13 cellular contexts compared by ENCODE assay signal in genomic region chr9:95854386-95855015, GRCh38. TPM values are rescaled to one million over a fixed set of nuclear protein-coding genes. Genes with fewer than 3 reads are reported as not detected.
DNase-seq lines count a peak whose midpoint lies in the region; ATAC-seq and TF ChIP-seq lines count a peak whose summit lies in the region.
"Had no signal": no experiment of that assay in that cellular context is flagged by ENCODE, and none has a peak within 500 bp of the region (broad histone marks: within the 10 kb centered on the region; RNA-seq: fewer than 3 reads in every experiment).

No MANE protein-coding gene starts in this region.

- TF ChIP-seq EP300 in transverse colon (IDR thresholded peaks at IDR 0.05; ENCODE audit: low read depth), result no peak

- peaks cover 37 to 67% of the 10 kb centered on the region in 2 donors for H3K4me1 Mint-ChIP-seq in stimulated activated naive B cell treated with anti-CD40 and anti-IgM and Interleukin-4, amounts not matched to agents 10 μg/mL and 1 μg/mL and 100 μg/mL, for 72 hours

- H3K4me3 Mint-ChIP-seq in stimulated activated naive B cell treated with anti-CD40 and anti-IgM and Interleukin-4, amounts not matched to agents 10 μg/mL and 1 μg/mL and 100 μg/mL, for 72 hours, result peak overlapping the region in 1 of 2 donors; percentile 44
- H3K4me3 Mint-ChIP-seq: activated CD4-positive, alpha-beta T cell treated with anti-CD3 and anti-CD28 coated beads, Interleukin-2, amount 10 ng/mL, durations not matched to agents 7 days and 5 days; activated T-cell treated with anti-CD3 and anti-CD28 coated beads, Interleukin-2, amount 50 U/mL, for 72 hours; T-helper 2 cell treated with Interferon-gamma antibody and Interleukin-4, amounts not matched to agents 5 μg/mL and 100 μg/mL, for 36 hours had no signal

- H3K9ac ChIP-seq in adipocyte (ENCODE audit: low read length), result peak overlapping the region; percentile 10

- BruUV-seq in A673 (replicated peaks; lab: Mats Ljungman, UMichigan), result no TSS peak

- 59 to 63% methylated on average over 1 of the region's 1 CpG for WGBS in transverse colon (ENCODE audit: low coverage in 1 of 2), 2 donors

- H3K4me1 ChIP-seq in A673 (ENCODE audit: insufficient read depth, low read length, poor library complexity, severe bottlenecking) (peaks cover 43% of the 10 kb centered on the region), adipocyte (ENCODE audit: control insufficient read depth, insufficient read depth, low read length) (peaks cover 46% of the 10 kb centered on the region), transverse colon (peaks cover 0 to 9% (median 0%) of the 10 kb centered on the region in 4 donors)

- H3K27me3 ChIP-seq in A673 (replicated peaks; ENCODE audit: insufficient read depth, low read depth, low read length, poor library complexity) (no peaks in the 10 kb centered on the region), adipocyte (replicated peaks; ENCODE audit: control insufficient read depth, insufficient read depth, low read length) (no peaks in the 10 kb centered on the region), transverse colon (no peaks in the 10 kb centered on the region)

- TF ChIP-seq POLR2A in transverse colon (IDR thresholded peaks at IDR 0.05), result no peak

- peaks cover 4 to 5% of the 10 kb centered on the region in 2 donors for H3K9me3 Mint-ChIP-seq in stimulated activated naive B cell treated with anti-CD40 and anti-IgM and Interleukin-4, amounts not matched to agents 10 μg/mL and 1 μg/mL and 100 μg/mL, for 72 hours
- H3K9me3 Mint-ChIP-seq: activated CD4-positive, alpha-beta T cell treated with anti-CD3 and anti-CD28 coated beads, Interleukin-2, amount 10 ng/mL, durations not matched to agents 7 days and 5 days; activated T-cell treated with anti-CD3 and anti-CD28 coated beads, Interleukin-2, amount 50 U/mL, for 72 hours had no signal

- intact Hi-C loops in A673 (cut with micrococcal nuclease; ENCODE audit: unreplicated experiment) (no loop called here), transverse colon (cut with DNase I; ENCODE audit: low total_unique reads) (no loop called here), posterior cingulate gyrus (cut with DNase I) (no loop called here)

- no peak overlapping the region for H3K4me3 ChIP-seq in A673 (ENCODE audit: low read depth, low read length, poor library complexity, severe bottlenecking)
- H3K4me3 ChIP-seq in adipocyte (ENCODE audit: low read length), result peak overlapping the region; percentile 49
- H3K4me3 ChIP-seq in fibroblast of villous mesenchyme (ENCODE audit: low read depth, low read length), result no peak overlapping the region
- H3K4me3 ChIP-seq in transverse colon, result no peak overlapping the region
- H3K4me3 ChIP-seq: thoracic aorta had no signal

- no peaks in the 10 kb centered on the region for H3K27me3 Mint-ChIP-seq in stimulated activated naive B cell treated with anti-CD40 and anti-IgM and Interleukin-4, amounts not matched to agents 10 μg/mL and 1 μg/mL and 100 μg/mL, for 72 hours
- H3K27me3 Mint-ChIP-seq: activated CD4-positive, alpha-beta T cell treated with anti-CD3 and anti-CD28 coated beads, Interleukin-2, amount 10 ng/mL, durations not matched to agents 7 days and 5 days had no signal

- POLR2A ChIA-PET in A673 (lab: Charles Lee; ENCODE audit: low non-redundant PET), result no interaction called here

- ATAC-seq in stimulated activated naive B cell treated with anti-CD40 and anti-IgM and Interleukin-4, amounts not matched to agents 10 μg/mL and 1 μg/mL and 100 μg/mL, for 72 hours (replicated peaks), result no peak
- ATAC-seq: activated T-cell treated with anti-CD3 and anti-CD28 coated beads, Interleukin-2, amount 50 U/mL, for 72 hours had no signal

- H3K27ac ChIP-seq in A673 (ENCODE audit: low read depth, low read length, poor library complexity, severe bottlenecking), result no peak overlapping the region
- no peak overlapping the region for H3K27ac ChIP-seq in transverse colon
- H3K27ac ChIP-seq: thoracic aorta had no signal

- H3K9me3 ChIP-seq in A673 (ENCODE audit: low read depth, low read length, poor library complexity, severe bottlenecking) (no peaks in the 10 kb centered on the region), adipocyte (ENCODE audit: control insufficient read depth, low read length) (no peaks in the 10 kb centered on the region), transverse colon (no peaks in the 10 kb centered on the region)
- H3K9me3 ChIP-seq: thoracic aorta had no signal

- no peak for TF ChIP-seq CTCF in A673 (conservative IDR thresholded peaks at IDR 0.05; ENCODE audit: low read depth, low read length)
- TF ChIP-seq CTCF in fibroblast of villous mesenchyme (IDR thresholded peaks at IDR 0.05; ENCODE audit: insufficient read depth, low read depth, low read length), result no peak
- TF ChIP-seq CTCF in transverse colon (IDR thresholded peaks at IDR 0.05), result no peak

- DNase-seq in A673 (ENCODE audit: low spot score) (peak; percentile 59), HCEC 1CT (peak; percentile 81), adipocyte (ENCODE audit: low read depth) (peak; percentile 84), fibroblast of villous mesenchyme (ENCODE audit: low read depth) (peak; percentile 66), transverse colon (no peak), iPS-NIHi11 (ENCODE audit: low spot score) (no peak), posterior cingulate gyrus (no peak)
- no peak for DNase-seq in stimulated activated naive B cell treated with anti-CD40 and anti-IgM and Interleukin-4, amounts not matched to agents 10 μg/mL and 1 μg/mL and 100 μg/mL, for 72 hours
- DNase-seq: activated CD4-positive, alpha-beta T cell treated with anti-CD3 and anti-CD28 coated beads, Interleukin-2, amount 10 ng/mL, durations not matched to agents 7 days and 5 days; activated T-cell treated with anti-CD3 and anti-CD28 coated beads, Interleukin-2, amount 50 U/mL, for 72 hours; NCI-H345 had no signal

- H3K36me3 ChIP-seq in A673 (ENCODE audit: insufficient read depth, low read length, poor library complexity, severe bottlenecking) (no peaks in the 10 kb centered on the region), adipocyte (ENCODE audit: control insufficient read depth, insufficient read depth, low read length, severe bottlenecking) (no peaks in the 10 kb centered on the region), transverse colon (no peaks in the 10 kb centered on the region)
- H3K36me3 ChIP-seq: thoracic aorta had no signal

- H3K27ac Mint-ChIP-seq in stimulated activated naive B cell treated with anti-CD40 and anti-IgM and Interleukin-4, amounts not matched to agents 10 μg/mL and 1 μg/mL and 100 μg/mL, for 72 hours, result no peak overlapping the region
- H3K27ac Mint-ChIP-seq: activated CD4-positive, alpha-beta T cell treated with anti-CD3 and anti-CD28 coated beads, Interleukin-2, amount 10 ng/mL, durations not matched to agents 7 days and 5 days; activated T-cell treated with anti-CD3 and anti-CD28 coated beads, Interleukin-2, amount 50 U/mL, for 72 hours; T-helper 2 cell treated with Interferon-gamma antibody and Interleukin-4, amounts not matched to agents 5 μg/mL and 100 μg/mL, for 36 hours had no signal

- H3K36me3 Mint-ChIP-seq in stimulated activated naive B cell treated with anti-CD40 and anti-IgM and Interleukin-4, amounts not matched to agents 10 μg/mL and 1 μg/mL and 100 μg/mL, for 72 hours, result peaks cover 8 to 31% of the 10 kb centered on the region in 2 donors

- CTCF ChIA-PET in A673 (lab: Charles Lee), result no interaction called here

- in situ Hi-C loops in transverse colon (cut with MboI; ENCODE audit: low pct_ligation_motif_present in 1 of 4, low pct_unique_long_range_greater_than_20kb in 1 of 4, low sequenced_read_pairs in 3 of 4), result no loop called here

RNA-seq across cellular contexts. Expression of gene ERCC6L2, which starts 21.0 kb away (rescaled TPM):
- total RNA-seq in A673 (2021), result 43.5 and 51.2 TPM in 2 replicates
- total RNA-seq in fibroblast of villous mesenchyme, result 78.9 and 102 TPM in 2 replicates
- 10 to 100 TPM; 62.7 to 84.6 (median 77.3) TPM for total RNA-seq in transverse colon

Comparison
In these comparisons a context has a peak if more than half of its experiments do, and no peak if none do; other contexts are left out.
1. DNase-seq: peak in A673 (single experiment), HCEC 1CT (single experiment), adipocyte (single experiment) and fibroblast of villous mesenchyme (single experiment); none in transverse colon (single experiment), iPS-NIHi11 (single experiment), stimulated activated naive B cell treated with anti-CD40 and anti-IgM and Interleukin-4, amounts not matched to agents 10 μg/mL and 1 μg/mL and 100 μg/mL, for 72 hours (single experiment) and posterior cingulate gyrus (0 of 10).